9 cellular contexts compared by ENCODE assay signal in genomic region chr3:115071611-115072010, GRCh38.
A peak's percentile ranks its signal among the peaks of the same experiment; 100 is the strongest.
DNase-seq lines count a peak whose midpoint lies in the region; ATAC-seq and TF ChIP-seq lines count a peak whose summit lies in the region.
"Had no signal": no experiment of that assay in that cellular context is flagged by ENCODE, and none has a peak within 500 bp of the region (broad histone marks: within the 10 kb centered on the region; RNA-seq: fewer than 3 reads in every experiment).

No MANE protein-coding gene starts in this region.

- H3K14ac ChIP-seq in IMR-90 (replicated peaks; ENCODE audit: low read depth, low read length), result no peak overlapping the region

- H3K4me1 ChIP-seq in IMR-90 (ENCODE audit: control insufficient read depth, insufficient read depth, low read length) (peaks cover 9% of the 10 kb centered on the region; the same call in 1 of the 2 replicates), suprapubic skin (peaks cover 22% of the 10 kb centered on the region), Peyer's patch (peaks cover 0 to 9% (median 0%) of the 10 kb centered on the region in 4 donors)

- WGBS in IMR-90 (ENCODE audit: extremely low coverage in 2 of 2, insufficient read length in 1 of 2), 2 experiments, result 86% methylated on average over 1 of the region's 5 CpGs; no CpG with 5 or more reads in 1 of the 2 experiments
- 58% methylated on average over 5 of the region's 5 CpGs for WGBS in suprapubic skin

- H4K20me1 ChIP-seq in IMR-90 (ENCODE audit: insufficient read depth, low read length), result no peaks in the 10 kb centered on the region

- no peak overlapping the region for H2BK5ac ChIP-seq in IMR-90 (ENCODE audit: low read depth, low read length, poor library complexity, severe bottlenecking)

- H3K4me3 ChIP-seq in IMR-90 (ENCODE audit: insufficient read depth, low read depth, low read length), result no peak overlapping the region; the same call in 1 of the 2 replicates
- no peak overlapping the region for H3K4me3 ChIP-seq in suprapubic skin
- H3K4me3 ChIP-seq in Peyer's patch, result no peak overlapping the region

- dilution Hi-C loops in IMR-90 (cut with HindIII; ENCODE audit: low sequenced_read_pairs, unreplicated experiment), result no loop called here

- H3K9me3 ChIP-seq in IMR-90 (ENCODE audit: control insufficient read depth, insufficient read depth, low read length) (no peaks in the 10 kb centered on the region), suprapubic skin (no peaks in the 10 kb centered on the region), Peyer's patch (no peaks in the 10 kb centered on the region)

- 0 out of 2 replicates have a peak overlapping the region, but pooled peaks have one; percentile 23 for H3K4me2 ChIP-seq in IMR-90 (ENCODE audit: low read depth, low read length)

- H4K5ac ChIP-seq in IMR-90 (ENCODE audit: low read depth, low read length), result no peak overlapping the region

- H4K91ac ChIP-seq in IMR-90 (ENCODE audit: insufficient read depth, low read depth, low read length), result no peak overlapping the region

- CTCF ChIA-PET in IMR-90 (lab: Yijun Ruan, JAX), result interaction anchor here (1.2 to 1.4 kb wide), 2 partner anchors 29 to 587 kb away, joined by 3 to 8 read pairs; no protein-coding TSS in a partner anchor

- H2AK5ac ChIP-seq in IMR-90 (ENCODE audit: low read depth, low read length), result no peak overlapping the region

- no peak overlapping the region for H3K9ac ChIP-seq in IMR-90 (ENCODE audit: low read depth, low read length)

- H2BK20ac ChIP-seq in IMR-90 (ENCODE audit: low read depth, low read length), result no peak overlapping the region

- H2AK9ac ChIP-seq in IMR-90 (replicated peaks; ENCODE audit: low read depth, low read length, poor library complexity), result no peak overlapping the region

- TF ChIP-seq POLR2A in IMR-90 (IDR thresholded peaks at IDR 0.05; ENCODE audit: low read depth, low read length), result no peak
- no peak for TF ChIP-seq POLR2A in suprapubic skin (IDR thresholded peaks at IDR 0.05)
- no peak for TF ChIP-seq POLR2A in Peyer's patch (IDR thresholded peaks at IDR 0.05)

- no peak for TF ChIP-seq EP300 in suprapubic skin (IDR thresholded peaks at IDR 0.05)

- no peaks in the 10 kb centered on the region for H3K27me3 ChIP-seq in IMR-90 (ENCODE audit: control insufficient read depth, insufficient read depth, low read length)
- no peaks in the 10 kb centered on the region for H3K27me3 ChIP-seq in suprapubic skin
- no peaks in the 10 kb centered on the region for H3K27me3 ChIP-seq in Peyer's patch

- H2BK15ac ChIP-seq in IMR-90 (ENCODE audit: low read depth, low read length), result no peak overlapping the region

- H3K36me3 ChIP-seq in IMR-90 (ENCODE audit: control insufficient read depth, insufficient read depth, low read length), result no peaks in the 10 kb centered on the region
- H3K36me3 ChIP-seq in suprapubic skin, result no peaks in the 10 kb centered on the region
- no peaks in the 10 kb centered on the region for H3K36me3 ChIP-seq in Peyer's patch

- H3K18ac ChIP-seq in IMR-90 (ENCODE audit: low read depth, low read length), result no peak overlapping the region

- no peak overlapping the region for H2BK120ac ChIP-seq in IMR-90 (ENCODE audit: low read depth, low read length)

- no TSS peak for BruUV-seq in IMR-90 (replicated peaks; lab: Mats Ljungman, UMichigan)

- H2AFZ ChIP-seq in IMR-90 (replicated peaks; ENCODE audit: low read length, poor library complexity), result peak overlapping the region; percentile 24

- ATAC-seq in IMR-90 (ENCODE audit: low read depth) (peak; percentile 43), GM21717 (IDR thresholded peaks at IDR 0.05; ENCODE audit: unreplicated experiment) (no peak)
- ATAC-seq: T-cell had no signal

- H3K79me1 ChIP-seq in IMR-90 (ENCODE audit: low read depth in 1 of 2, low read length in 2 of 2), result peaks cover 0 to 10% of the 10 kb centered on the region in 2 experiments; a peak in 1 of 4 replicates

- intact Hi-C loops in IMR-90 (cut with micrococcal nuclease), result no loop called here

- in situ Hi-C loops in IMR-90 (cut with MboI; ENCODE audit: low sequenced_read_pairs), result no loop called here

- no peak overlapping the region for H3K4ac ChIP-seq in IMR-90 (ENCODE audit: low read depth, low read length)

- POLR2A ChIA-PET in IMR-90 (lab: Charles Lee; ENCODE audit: unreplicated experiment), result no interaction called here

- H4K8ac ChIP-seq in IMR-90 (ENCODE audit: low read depth in 2 of 2, low read length in 2 of 2), result no peak overlapping the region

- TF ChIP-seq CTCF in IMR-90 (conservative IDR thresholded peaks at IDR 0.05; ENCODE audit: low read depth, low read length), result no peak
- no peak for TF ChIP-seq CTCF in suprapubic skin (IDR thresholded peaks at IDR 0.05)
- TF ChIP-seq CTCF in Peyer's patch (IDR thresholded peaks at IDR 0.05), result no peak

- no peak overlapping the region for H3K56ac ChIP-seq in IMR-90 (ENCODE audit: extremely low read depth, insufficient read depth, low read length)

- no peak for TF ChIP-seq RAD21 in IMR-90 (IDR thresholded peaks at IDR 0.05; ENCODE audit: low read length)

- H3K9me1 ChIP-seq in IMR-90 (ENCODE audit: insufficient read depth, low read length), result peaks cover 3% of the 10 kb centered on the region; the same call in 1 of the 2 replicates

- H3K27ac ChIP-seq in IMR-90 (ENCODE audit: insufficient read depth, low read length) (no peak overlapping the region), suprapubic skin (peak overlapping the region; percentile 66), Peyer's patch (no peak overlapping the region)

- H3K23ac ChIP-seq in IMR-90 (ENCODE audit: low read depth, low read length), result no peak overlapping the region

- DNase-seq in IMR-90, result peak; percentile 60
- DNase-seq in dermis blood vessel endothelial cell, result peak; percentile 91
- peak; percentile 30 to 90 for DNase-seq in lung microvascular endothelial cell (ENCODE audit: low read depth in 2 of 2)
- DNase-seq in suprapubic skin (ENCODE audit: low spot score in 2 of 2), result no peak
- no peak for DNase-seq in Peyer's patch
- DNase-seq in DMS153 treated with DMSO at 0.1 percent for 48 hours (lab: John Stamatoyannopoulos, UW; ENCODE audit: unreplicated experiment), result no peak
- no peak for DNase-seq in ureter (ENCODE audit: low spot score)
- DNase-seq: T-cell had no signal

TF ChIP-seq in IMR-90, 13 proteins besides CTCF, POLR2A, EP300 and RAD21:
- TF ChIP-seq RFX5 (IDR thresholded peaks at IDR 0.05; ENCODE audit: low read depth, low read length), result no peak
- TF ChIP-seq, protein P1, sequence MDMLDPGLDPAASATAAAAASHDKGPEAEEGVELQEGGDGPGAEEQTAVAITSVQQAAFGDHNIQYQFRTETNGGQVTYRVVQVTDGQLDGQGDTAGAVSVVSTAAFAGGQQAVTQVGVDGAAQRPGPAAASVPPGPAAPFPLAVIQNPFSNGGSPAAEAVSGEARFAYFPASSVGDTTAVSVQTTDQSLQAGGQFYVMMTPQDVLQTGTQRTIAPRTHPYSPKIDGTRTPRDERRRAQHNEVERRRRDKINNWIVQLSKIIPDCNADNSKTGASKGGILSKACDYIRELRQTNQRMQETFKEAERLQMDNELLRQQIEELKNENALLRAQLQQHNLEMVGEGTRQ (IDR thresholded peaks at IDR 0.05; ENCODE audit: low read depth, low read length), result no peak
- no peak for TF ChIP-seq FOS (IDR thresholded peaks at IDR 0.05; ENCODE audit: low read depth, low read length)
TF ChIP-seq in IMR-90: peak in this region for 0.

Comparison
In these comparisons a context has a peak if more than half of its experiments do, and no peak if none do; other contexts are left out.
1. DNase-seq: peak in IMR-90 (single experiment), dermis blood vessel endothelial cell (single experiment) and lung microvascular endothelial cell (2 of 2); none in suprapubic skin (0 of 2), Peyer's patch (0 of 3), DMS153 treated with DMSO at 0.1 percent for 48 hours (single experiment) and ureter (single experiment).